ENCODE assay signal across 15 cellular contexts in the genomic region with DNA sequence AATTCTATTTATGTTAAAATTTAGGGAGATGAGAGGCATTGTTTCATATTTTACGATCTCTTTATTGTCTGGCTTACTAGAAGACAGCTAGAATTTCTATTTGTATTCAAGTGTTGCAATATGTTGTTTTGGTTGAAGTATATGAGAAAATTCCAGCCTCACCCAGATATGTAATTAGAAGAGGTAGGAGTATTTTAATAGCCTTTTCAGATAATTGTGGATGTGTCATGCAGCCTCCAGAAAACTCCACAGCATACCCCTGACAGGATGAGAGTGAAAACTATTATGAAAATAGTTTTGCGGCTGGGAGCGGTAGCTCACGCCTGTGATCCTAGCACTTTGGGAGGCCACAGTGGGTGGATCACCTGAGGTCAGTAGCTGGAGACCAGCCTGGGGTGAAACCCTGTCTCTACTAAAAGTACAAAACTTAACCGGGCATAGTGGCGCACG. TPM values are rescaled to one million over a fixed set of nuclear protein-coding genes. Genes with fewer than 3 reads are reported as not detected.
DNase-seq lines count a peak whose midpoint lies in the region; ATAC-seq and TF ChIP-seq lines count a peak whose summit lies in the region.
"Had no signal": no experiment of that assay in that cellular context is flagged by ENCODE, and none has a peak within 500 bp of the region (broad histone marks: within the 10 kb centered on the region; RNA-seq: fewer than 3 reads in every experiment).

No MANE protein-coding gene starts in this region.

- ATAC-seq in PC-3 (peak; percentile 23; the same call in 1 of the 2 replicates), GM19395 (IDR thresholded peaks at IDR 0.05; ENCODE audit: unreplicated experiment) (no peak)
- no peak for ATAC-seq in naive thymus-derived CD8-positive, alpha-beta T cell

- peaks cover 19% of the 10 kb centered on the region for H3K4me1 ChIP-seq in PC-3 (ENCODE audit: insufficient read depth, low read length)
- peaks cover 6% of the 10 kb centered on the region for H3K4me1 ChIP-seq in ovary (ENCODE audit: insufficient read depth)

- POLR2A ChIA-PET in PC-3 (lab: Charles Lee; ENCODE audit: unreplicated experiment): interaction anchor here (0.7 kb wide), 1 partner anchor 107 kb away, joined by 7 read pairs; no protein-coding TSS in a partner anchor
- POLR2A ChIA-PET in naive thymus-derived CD8-positive, alpha-beta T cell (lab: Charles Lee): interaction anchor here (0.6 to 34.6 kb wide), 7 partner anchors 10 to 86 kb away, joined by 3 to 629 read pairs (median 7); partner anchors contain the start of gene USP3

- H4K20me1 ChIP-seq in PC-3 (ENCODE audit: low read length): no peaks in the 10 kb centered on the region

- H3K27me3 Mint-ChIP-seq in naive thymus-derived CD8-positive, alpha-beta T cell: no peaks in the 10 kb centered on the region

- WGBS in ovary, 3 donors: 46 to 74% (median 48%) methylated on average over 7 of the region's 7 CpGs

- peaks cover 24 to 96% (median 80%) of the 10 kb centered on the region in 4 donors for H3K4me1 Mint-ChIP-seq in naive thymus-derived CD8-positive, alpha-beta T cell

- DNase-seq in NCI-H1417 (lab: John Stamatoyannopoulos, UW): peak in 2 of 3 experiments; percentile 21 to 43
- no peak for DNase-seq in NCI-H1417 treated with DMSO at 0.1 percent for 48 hours (lab: John Stamatoyannopoulos, UW)
- no peak for DNase-seq in PC-3
- peak; percentile 29 for DNase-seq in choroid plexus epithelial cell (ENCODE audit: low read depth)
- no peak for DNase-seq in naive thymus-derived CD8-positive, alpha-beta T cell
- DNase-seq in ovary: no peak
- no peak for DNase-seq in GM03348 (ENCODE audit: low spot score)
- DNase-seq: activated CD8-positive, alpha-beta memory T cell treated with anti-CD3 and anti-CD28 coated beads, Interleukin-2, amount 50 U/mL, for 48 hours; anterior cingulate cortex; Calu3; mesendoderm; NCI-H2029; SJCRH30 had no signal

- CTCF ChIA-PET in PC-3 (lab: Charles Lee): interaction anchor here (0.6 kb wide), 1 partner anchor 29 kb away, joined by 3 read pairs; no protein-coding TSS in a partner anchor

- no peaks in the 10 kb centered on the region for H3F3A ChIP-seq in PC-3 (ENCODE audit: low read length, unreplicated experiment)

- H3K4me3 ChIP-seq in PC-3 (ENCODE audit: low read length) (no peak overlapping the region), choroid plexus epithelial cell (ENCODE audit: low read depth, low read length) (no peak overlapping the region), ovary (no peak overlapping the region)
- H3K4me3 ChIP-seq: SJCRH30 had no signal

- H3K36me3 ChIP-seq in PC-3 (ENCODE audit: low read depth, low read length) (no peaks in the 10 kb centered on the region), ovary (no peaks in the 10 kb centered on the region)
- H3K36me3 ChIP-seq: SJCRH30 had no signal

- no peak for TF ChIP-seq POLR2A in ovary (IDR thresholded peaks at IDR 0.05)

- no peak overlapping the region for H3K4me2 ChIP-seq in PC-3 (ENCODE audit: low read length)
- H3K4me2 ChIP-seq: KMS-11 had no signal

- BruUV-seq in PC-3 (replicated peaks; lab: Mats Ljungman, UMichigan): no TSS peak

- no peaks in the 10 kb centered on the region for H3K79me2 ChIP-seq in PC-3 (ENCODE audit: low read length)

- peak overlapping the region in 3 of 10 donors; percentile 26 to 38 (median 29) for H3K4me3 Mint-ChIP-seq in naive thymus-derived CD8-positive, alpha-beta T cell

- no peak overlapping the region for H3K9ac ChIP-seq in PC-3 (ENCODE audit: low read length)
- H3K9ac ChIP-seq: KMS-11 had no signal

- H3K36me3 Mint-ChIP-seq in naive thymus-derived CD8-positive, alpha-beta T cell: no peaks in the 10 kb centered on the region

- no peak overlapping the region for H2AFZ ChIP-seq in PC-3 (ENCODE audit: low read length)

- no peaks in the 10 kb centered on the region for H3K9me2 ChIP-seq in PC-3 (replicated peaks; ENCODE audit: low read length)

- no peaks in the 10 kb centered on the region for H3K27me3 ChIP-seq in PC-3 (ENCODE audit: low read length)
- H3K27me3 ChIP-seq in ovary: no peaks in the 10 kb centered on the region
- H3K27me3 ChIP-seq: SJCRH30 had no signal

- no peak for TF ChIP-seq EP300 in ovary (IDR thresholded peaks at IDR 0.05)

- intact Hi-C loops in PC-3 (cut with micrococcal nuclease) (no loop called here), ovary (cut with DNase I) (no loop called here)

- H3K27ac ChIP-seq in PC-3 (ENCODE audit: low read length) (no peak overlapping the region), ovary (no peak overlapping the region)
- H3K27ac ChIP-seq: KMS-11, SJCRH30 had no signal

- H3K9me3 ChIP-seq in PC-3 (ENCODE audit: low read length) (no peaks in the 10 kb centered on the region), ovary (no peaks in the 10 kb centered on the region)
- H3K9me3 ChIP-seq: SJCRH30 had no signal

- TF ChIP-seq CTCF in PC-3 (conservative IDR thresholded peaks at IDR 0.05; ENCODE audit: low read depth, low read length) (no peak), choroid plexus epithelial cell (conservative IDR thresholded peaks at IDR 0.05; ENCODE audit: low read depth, low read length) (no peak), ovary (IDR thresholded peaks at IDR 0.05) (no peak)

- peak overlapping the region; percentile 71 to 100 (median 91) for H3K27ac Mint-ChIP-seq in naive thymus-derived CD8-positive, alpha-beta T cell

- no peaks in the 10 kb centered on the region for H3K9me3 Mint-ChIP-seq in naive thymus-derived CD8-positive, alpha-beta T cell

RNA-seq across cellular contexts. Expression of gene USP3, which starts 21.5 kb away (rescaled TPM):
- total RNA-seq in PC-3 (2014; rRNA removed) (26.9 and 27.3 TPM in 2 replicates), ovary (10 to 100 TPM; 41.5 to 76.0 (median 62.9) TPM)
- total RNA-seq in naive thymus-derived CD8-positive, alpha-beta T cell: 100 to 1,000 TPM; 128 to 136 TPM
- 10 to 100 TPM; 31.6 to 42.9 (median 36.9) TPM for polyA plus RNA-seq in naive thymus-derived CD8-positive, alpha-beta T cell
- 10 to 100 TPM; 21.1 to 35.9 TPM for polyA plus RNA-seq in ovary

Comparison
In these comparisons a context has a peak if more than half of its experiments do, and no peak if none do; other contexts are left out.
1. DNase-seq: peak in NCI-H1417 (2 of 3) and choroid plexus epithelial cell (single experiment); none in NCI-H1417 treated with DMSO at 0.1 percent for 48 hours (single experiment), PC-3 (single experiment), naive thymus-derived CD8-positive, alpha-beta T cell (0 of 10), ovary (0 of 5) and GM03348 (single experiment).